In the genomic region with DNA sequence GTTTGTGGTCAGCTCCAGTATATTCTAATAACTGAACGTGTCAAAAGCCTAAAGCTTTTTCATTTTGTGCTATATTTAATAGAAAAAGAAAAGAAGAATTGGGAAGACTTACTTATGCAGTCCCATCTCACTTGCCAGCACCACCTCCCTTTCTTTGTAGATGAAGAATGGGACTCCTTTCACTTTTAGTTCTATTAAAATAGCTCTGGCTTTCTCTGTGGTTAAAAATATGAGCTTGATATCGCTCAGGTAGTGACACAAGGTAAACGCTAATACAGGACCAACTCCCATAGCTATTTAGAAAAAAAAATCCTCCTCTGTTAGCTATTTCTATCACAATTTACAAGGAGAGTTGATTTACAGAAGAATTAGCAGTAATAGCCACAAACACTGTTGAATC, we compare ENCODE assay signal across 35 cellular contexts.
"Had no signal": no experiment of that assay in that cellular context is flagged by ENCODE, and none has a peak within 500 bp of the region (broad histone marks: within the 10 kb centered on the region; RNA-seq: fewer than 3 reads in every experiment).

No MANE protein-coding gene starts in this region.

- H3K4me1 Mint-ChIP-seq: activated naive CD8-positive, alpha-beta T cell treated with anti-CD3 and anti-CD28 coated beads for 36 hours; naive B cell; stimulated activated naive B cell treated with anti-CD40 and anti-IgM and Interleukin-4, amounts not matched to agents 10 μg/mL and 1 μg/mL and 100 μg/mL, for 72 hours had no signal

- H3K4me2 ChIP-seq: smooth muscle cell had no signal

- ATAC-seq: activated CD4-positive, CD25-positive, alpha-beta regulatory T cell treated with anti-CD3 and anti-CD28 coated beads, Interleukin-2, amount 50 U/mL, for 24 hours; heart right ventricle; left lung; psoas muscle; stimulated activated naive B cell treated with anti-CD40 and anti-IgM and Interleukin-4, amounts not matched to agents 10 μg/mL and 1 μg/mL and 100 μg/mL, for 72 hours had no signal

- H3K4me3 ChIP-seq: adrenal gland, ascending aorta, cardiac muscle cell, colonic mucosa, esophagus squamous epithelium, heart right ventricle, left lung, psoas muscle, smooth muscle cell, stomach, thyroid gland, upper lobe of left lung, vagina had no signal

- H3K4me1 ChIP-seq: adrenal gland, ascending aorta, colonic mucosa, left lung, parathyroid adenoma, psoas muscle, stomach, thyroid gland, vagina had no signal

- H2AFZ ChIP-seq: parathyroid adenoma had no signal

- H3K79me2 ChIP-seq: parathyroid adenoma had no signal

- H3K27ac ChIP-seq: adrenal gland, ascending aorta, cardiac muscle cell, colonic mucosa, epithelial cell of prostate, esophagus squamous epithelium, left lung, parathyroid adenoma, psoas muscle, stomach, thyroid gland, vagina, WERI-Rb-1 had no signal

- H3K9me3 ChIP-seq: adrenal gland, ascending aorta, colonic mucosa, esophagus squamous epithelium, heart right ventricle, left lung, psoas muscle, stomach, thyroid gland, upper lobe of left lung, vagina had no signal

- H3K27ac Mint-ChIP-seq: activated naive CD4-positive, alpha-beta T cell treated with anti-CD3 and anti-CD28 coated beads for 36 hours; activated naive CD8-positive, alpha-beta T cell treated with anti-CD3 and anti-CD28 coated beads for 36 hours; brain; naive B cell; stimulated activated naive B cell treated with anti-CD40 and anti-IgM and Interleukin-4, amounts not matched to agents 10 μg/mL and 1 μg/mL and 100 μg/mL, for 72 hours had no signal

- H3K27me3 ChIP-seq: adrenal gland, ascending aorta, cardiac muscle cell, colonic mucosa, esophagus squamous epithelium, heart right ventricle, left lung, stomach, thyroid gland, upper lobe of left lung, vagina had no signal

- H3K27me3 Mint-ChIP-seq: activated naive CD8-positive, alpha-beta T cell treated with anti-CD3 and anti-CD28 coated beads for 36 hours; naive B cell; stimulated activated naive B cell treated with anti-CD40 and anti-IgM and Interleukin-4, amounts not matched to agents 10 μg/mL and 1 μg/mL and 100 μg/mL, for 72 hours had no signal

- H3K9ac ChIP-seq: parathyroid adenoma had no signal

- H3K4me3 Mint-ChIP-seq: activated naive CD4-positive, alpha-beta T cell treated with anti-CD3 and anti-CD28 coated beads for 36 hours; activated naive CD8-positive, alpha-beta T cell treated with anti-CD3 and anti-CD28 coated beads for 36 hours; brain; naive B cell; nephron progenitor cell; stimulated activated naive B cell treated with anti-CD40 and anti-IgM and Interleukin-4, amounts not matched to agents 10 μg/mL and 1 μg/mL and 100 μg/mL, for 72 hours had no signal

- H3K36me3 Mint-ChIP-seq: activated naive CD8-positive, alpha-beta T cell treated with anti-CD3 and anti-CD28 coated beads for 36 hours; brain; naive B cell; stimulated activated naive B cell treated with anti-CD40 and anti-IgM and Interleukin-4, amounts not matched to agents 10 μg/mL and 1 μg/mL and 100 μg/mL, for 72 hours had no signal

- DNase-seq: activated CD4-positive, alpha-beta T cell treated with anti-CD3 and anti-CD28 coated beads for 48 hours; activated CD4-positive, alpha-beta T cell treated with anti-CD3 and anti-CD28 coated beads, Interleukin-2, amount 50 U/mL, for 48 hours; activated CD8-positive, alpha-beta memory T cell treated with anti-CD3 and anti-CD28 coated beads for 24 hours; activated effector memory CD4-positive, alpha-beta T cell treated with Interleukin-2 at 50 U/mL for 16 hours; activated naive CD4-positive, alpha-beta T cell treated with anti-CD3 and anti-CD28 coated beads for 36 hours; activated naive CD8-positive, alpha-beta T cell treated with anti-CD3 and anti-CD28 coated beads for 36 hours; adrenal gland; cerebellar nuclear complex; colonic mucosa; effector CD8-positive, alpha-beta T cell; esophagus squamous epithelium; foreskin melanocyte; heart right ventricle; kidney glomerular epithelial cell; left lung; naive B cell; nephron progenitor cell; psoas muscle; stimulated activated CD4-positive, alpha-beta T cell treated with anti-CD3 and anti-CD28 coated beads, Interleukin-1b, Interleukin-23, amount 100 ng/mL, for 48 hours; stimulated activated CD4-positive, alpha-beta T cell treated with anti-CD3 and anti-CD28 coated beads, Interleukin-4, amount 100 ng/mL, for 4 hours; stimulated activated CD8-positive, alpha-beta memory T cell treated with anti-CD3 and anti-CD28 coated beads, Interleukin-4, amount 100 ng/mL, for 48 hours; stimulated activated naive B cell treated with anti-CD40 and anti-IgM and Interleukin-4, amounts not matched to agents 10 μg/mL and 1 μg/mL and 100 μg/mL, for 72 hours; stomach; T-helper 9 cell; thyroid gland; upper lobe of left lung; WERI-Rb-1 had no signal

- H3K36me3 ChIP-seq: adrenal gland, ascending aorta, cardiac muscle cell, colonic mucosa, esophagus squamous epithelium, heart right ventricle, left lung, stomach, thyroid gland, upper lobe of left lung, vagina, WERI-Rb-1 had no signal
